Comparison of ENCODE assay signal across 18 cellular contexts in the genomic region with DNA sequence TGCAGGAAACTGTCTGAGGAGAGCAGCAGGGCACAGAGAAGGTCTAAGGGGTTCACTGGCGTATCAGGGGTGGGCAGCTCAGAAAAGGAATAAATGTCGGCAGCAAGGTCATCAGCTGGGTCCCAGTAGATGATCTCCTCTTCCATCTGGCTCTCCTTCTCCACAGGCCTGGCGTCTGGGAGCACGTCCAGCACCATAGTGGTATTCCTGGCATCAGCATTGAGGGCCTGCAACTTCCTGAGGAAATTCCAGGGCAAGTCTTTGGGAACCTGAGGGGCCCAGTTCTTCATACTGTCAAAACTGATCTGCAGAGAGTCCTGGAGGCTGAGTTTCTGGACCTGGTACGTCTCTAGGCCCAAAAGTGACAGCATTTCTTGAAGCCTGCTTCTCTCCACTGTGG. TPM values are rescaled to one million over a fixed set of nuclear protein-coding genes. Genes with fewer than 3 reads are reported as not detected.
DNase-seq lines count a peak whose midpoint lies in the region; ATAC-seq, FAIRE-seq and TF ChIP-seq lines count a peak whose summit lies in the region.
"Had no signal": no experiment of that assay in that cellular context is flagged by ENCODE, and none has a peak within 500 bp of the region (broad histone marks: within the 10 kb centered on the region; RNA-seq: fewer than 3 reads in every experiment).

No MANE protein-coding gene starts in this region.

- no peak overlapping the region for H3K23ac ChIP-seq in mesenchymal stem cell (ENCODE audit: low read length in 2 of 2)

- no peak overlapping the region for H3K4ac ChIP-seq in mesenchymal stem cell (ENCODE audit: low read depth in 1 of 2, low read length in 2 of 2)

- no peak overlapping the region for H3K18ac ChIP-seq in mesenchymal stem cell (ENCODE audit: low read depth in 1 of 2, low read length in 2 of 2)

- no peak overlapping the region for H2BK5ac ChIP-seq in mesenchymal stem cell (ENCODE audit: low read depth, low read length, poor library complexity, severe bottlenecking)

- H3K4me3 ChIP-seq in endothelial cell of umbilical vein (replicated peaks in 1 of 3; ENCODE audit: insufficient read depth in 1 of 3, low read depth in 1 of 3, low read length in 3 of 3) (peak overlapping the region in 1 of 3 experiments; percentile 4), mesenchymal stem cell (ENCODE audit: insufficient read depth in 1 of 2, low read depth in 1 of 2, low read length in 2 of 2) (peak overlapping the region in 1 of 2 experiments; percentile 21)
- H3K4me3 ChIP-seq: A549, colonic mucosa, SJCRH30, testis had no signal

- H3K27ac ChIP-seq in endothelial cell of umbilical vein (ENCODE audit: insufficient read depth, low read depth, low read length), result peak overlapping the region; percentile 58
- peak overlapping the region; percentile 72 for H3K27ac ChIP-seq in mesenchymal stem cell (ENCODE audit: low read length, poor library complexity, severe bottlenecking)
- H3K27ac ChIP-seq: A549, colonic mucosa, SJCRH30, testis had no signal

- H3K4me1 ChIP-seq in endothelial cell of umbilical vein (ENCODE audit: control insufficient read depth, extremely low read depth, insufficient read depth, low read length) (peaks cover 30% of the 10 kb centered on the region), mesenchymal stem cell (ENCODE audit: control insufficient read depth, insufficient read depth, low read depth, low read length) (peaks cover 9% of the 10 kb centered on the region)
- H3K4me1 ChIP-seq: Caco-2, colonic mucosa, testis had no signal

- H3K27me3 ChIP-seq in endothelial cell of umbilical vein (ENCODE audit: control insufficient read depth in 2 of 2, insufficient read depth in 2 of 2, low read length in 2 of 2) (no peaks in the 10 kb centered on the region), mesenchymal stem cell (ENCODE audit: control insufficient read depth in 1 of 2, insufficient read depth in 1 of 2, low read length in 2 of 2) (no peaks in the 10 kb centered on the region)
- H3K27me3 ChIP-seq: colonic mucosa, SJCRH30, testis had no signal

- H2BK120ac ChIP-seq in mesenchymal stem cell (ENCODE audit: low read depth, low read length), result no peak overlapping the region

- peak overlapping the region; percentile 94 for H2AK5ac ChIP-seq in mesenchymal stem cell (ENCODE audit: low read length, severe bottlenecking)

- no peaks in the 10 kb centered on the region for H3K9me1 ChIP-seq in endothelial cell of umbilical vein (replicated peaks; ENCODE audit: control insufficient read depth, extremely low read depth, insufficient read depth, low read length)

- H2AFZ ChIP-seq in endothelial cell of umbilical vein (ENCODE audit: low read depth, low read length) (no peak overlapping the region), mesenchymal stem cell (ENCODE audit: low read depth, low read length) (no peak overlapping the region)

- no peaks in the 10 kb centered on the region for H3K9me3 ChIP-seq in endothelial cell of umbilical vein (replicated peaks; ENCODE audit: control insufficient read depth, insufficient read depth, low read length)
- H3K9me3 ChIP-seq in mesenchymal stem cell (ENCODE audit: control insufficient read depth, low read length), result no peaks in the 10 kb centered on the region
- H3K9me3 ChIP-seq: A549, Caco-2, colonic mucosa, SJCRH30, testis had no signal

- dilution Hi-C loops in endothelial cell of umbilical vein (cut with MboI; ENCODE audit: extremely low pct_ligation_motif_present, low sequenced_read_pairs), result no loop called here

- H3K4me2 ChIP-seq in endothelial cell of umbilical vein (ENCODE audit: insufficient read depth, low read length) (peak overlapping the region; percentile 67), mesenchymal stem cell (ENCODE audit: low read length, poor library complexity, severe bottlenecking) (no peak overlapping the region)
- H3K4me2 ChIP-seq: A549 had no signal

- ATAC-seq in Right ventricle myocardium inferior (peak; percentile 25), HG03378 (IDR thresholded peaks at IDR 0.05; ENCODE audit: unreplicated experiment) (no peak)
- ATAC-seq: A549, natural killer cell had no signal

- H2BK15ac ChIP-seq in mesenchymal stem cell (ENCODE audit: low read depth, poor library complexity, severe bottlenecking), result no peak overlapping the region

- POLR2A ChIA-PET in endothelial cell of umbilical vein (lab: Charles Lee), result interaction anchor here (2.2 kb wide), 1 partner anchor 9 kb away, joined by 10 read pairs; a partner anchor contains a TSS

- no peak for DNase-seq in Right ventricle myocardium inferior (ENCODE audit: missing footprints)
- DNase-seq in cardiac septum (ENCODE audit: low spot score), result no peak
- peak; percentile 68 for DNase-seq in endothelial cell of umbilical vein (ENCODE audit: low read depth, low spot score)
- no peak for DNase-seq in mesenchymal stem cell
- DNase-seq in stimulated activated CD4-positive, alpha-beta T cell treated with anti-CD3 and anti-CD28 coated beads, Interleukin-2, amount 100 ng/mL, for 48 hours, result no peak
- DNase-seq in iPS-NIHi11 (ENCODE audit: low spot score), result no peak
- no peak for DNase-seq in MV-4-11 (lab: John Stamatoyannopoulos, UW)
- DNase-seq: activated naive CD4-positive, alpha-beta T cell treated with anti-CD3 and anti-CD28 coated beads, Interleukin-2, amount 50 U/mL, for 16 hours; Caco-2; colonic mucosa; kidney; natural killer cell; NCI-H187 treated with DMSO at 0.1 percent for 48 hours; SJCRH30; testis had no signal

- H3K36me3 ChIP-seq in endothelial cell of umbilical vein (ENCODE audit: control insufficient read depth in 2 of 2, extremely low read depth in 1 of 2, insufficient read depth in 2 of 2, low read length in 2 of 2) (peaks cover 0 to 20% of the 10 kb centered on the region in 2 experiments), mesenchymal stem cell (ENCODE audit: control insufficient read depth in 1 of 2, insufficient read depth in 2 of 2, low read depth in 1 of 2, low read length in 2 of 2) (peaks cover 56 to 79% of the 10 kb centered on the region in 2 experiments)

- no peak overlapping the region for H3K14ac ChIP-seq in mesenchymal stem cell (ENCODE audit: low read length in 2 of 2)

- CTCF ChIA-PET in endothelial cell of umbilical vein (lab: Charles Lee), result interaction anchor here (0.9 to 1.7 kb wide), 7 partner anchors 9 to 75 kb away, joined by 3 to 9 read pairs (median 4); a partner anchor contains a TSS

- intact Hi-C loops in Right ventricle myocardium inferior (cut with DNase I), result no loop called here
- intact Hi-C loops in cardiac septum (cut with DNase I), result no loop called here
- intact Hi-C loops in endothelial cell of umbilical vein (cut with micrococcal nuclease), result loop anchor here (1.0 to 2.0 kb wide), 2 partner anchors 47 to 76 kb away; a partner anchor contains a TSS

- WGBS in mesenchymal stem cell, result 80% methylated on average over 5 of the region's 5 CpGs

- no peak overlapping the region for H3K9ac ChIP-seq in endothelial cell of umbilical vein (replicated peaks; ENCODE audit: extremely low read depth, insufficient read depth, low read length)
- H3K9ac ChIP-seq in mesenchymal stem cell (ENCODE audit: low read length), result peak overlapping the region; percentile 66

- no peaks in the 10 kb centered on the region for H4K20me1 ChIP-seq in endothelial cell of umbilical vein (replicated peaks; ENCODE audit: control insufficient read depth, extremely low read depth, insufficient read depth, low read length)

- peak; percentile 92 for FAIRE-seq in endothelial cell of umbilical vein (lab: Jason Lieb, UNC)
- FAIRE-seq: A549, H54, kidney had no signal

- H4K91ac ChIP-seq in mesenchymal stem cell (ENCODE audit: low read length), result no peak overlapping the region

- peaks cover 6% of the 10 kb centered on the region for H3K79me2 ChIP-seq in endothelial cell of umbilical vein (ENCODE audit: control insufficient read depth, insufficient read depth, low read length)

- no peak for TF ChIP-seq POLR2A in endothelial cell of umbilical vein (IDR thresholded peaks at IDR 0.05; ENCODE audit: low read depth, low read length)

- no peak overlapping the region for H2BK12ac ChIP-seq in mesenchymal stem cell (ENCODE audit: low read length in 2 of 2)

- no TSS peak for BruUV-seq in endothelial cell of umbilical vein (replicated peaks; lab: Mats Ljungman, UMichigan)

- H3K79me1 ChIP-seq in mesenchymal stem cell (replicated peaks; ENCODE audit: low read length, poor library complexity, severe bottlenecking), result peaks cover 38% of the 10 kb centered on the region

- no peak for TF ChIP-seq CTCF in endothelial cell of umbilical vein (IDR thresholded peaks at IDR 0.05; ENCODE audit: extremely low read depth in 1 of 2, insufficient read depth in 1 of 2, low read depth in 1 of 2, low read length in 2 of 2)

- H4K8ac ChIP-seq in mesenchymal stem cell (ENCODE audit: low read length), result no peak overlapping the region

RNA-seq across cellular contexts. Expression of a gene that starts 9.6 kb away (rescaled TPM):
- total RNA-seq in Right ventricle myocardium inferior, result 193 TPM
- 101 TPM for total RNA-seq in cardiac septum
- 105 and 110 TPM in 2 replicates for total RNA-seq in endothelial cell of umbilical vein
- 279 and 293 TPM in 2 replicates for polyA plus RNA-seq in endothelial cell of umbilical vein
- 223 and 233 TPM in 2 replicates for polyA plus RNA-seq in endothelial cell of umbilical vein (2011; cell fraction: cytosol; rRNA removed)
- 60.7 and 64.6 TPM in 2 replicates for polyA plus RNA-seq in endothelial cell of umbilical vein (2011; cell fraction: nucleus; rRNA removed)
- polyA plus RNA-seq in endothelial cell of umbilical vein (2012), result 121 and 162 TPM in 2 replicates
- 51.2 and 58.2 TPM in 2 replicates for polyA minus RNA-seq in endothelial cell of umbilical vein
- polyA minus RNA-seq in endothelial cell of umbilical vein (2011; cell fraction: cytosol; rRNA and poly(A)+ RNA removed), result 166 TPM
- polyA minus RNA-seq in endothelial cell of umbilical vein (2011; cell fraction: nucleus; rRNA and poly(A)+ RNA removed), result 10.2 and 17.1 TPM in 2 replicates
- 167 TPM for polyA plus RNA-seq in mesenchymal stem cell (2013, experiment 1 of 2)
- 166 TPM for polyA plus RNA-seq in mesenchymal stem cell (2013, experiment 2 of 2)

RNA-seq across cellular contexts. Expression of a gene that starts 27.5 kb away (rescaled TPM):
- total RNA-seq in Right ventricle myocardium inferior, result 44.4 TPM
- total RNA-seq in cardiac septum, result 40.0 TPM
- 25.3 and 26.8 TPM in 2 replicates for total RNA-seq in endothelial cell of umbilical vein
- polyA plus RNA-seq in endothelial cell of umbilical vein, result 13.1 and 14.9 TPM in 2 replicates
- 16.3 and 22.6 TPM in 2 replicates for polyA plus RNA-seq in endothelial cell of umbilical vein (2011; cell fraction: cytosol; rRNA removed)
- 26.8 and 37.3 TPM in 2 replicates for polyA plus RNA-seq in endothelial cell of umbilical vein (2011; cell fraction: nucleus; rRNA removed)
- polyA plus RNA-seq in endothelial cell of umbilical vein (2012), result 11.4 and 14.0 TPM in 2 replicates
- polyA minus RNA-seq in endothelial cell of umbilical vein, result 35.7 and 40.4 TPM in 2 replicates
- 19.5 TPM for polyA minus RNA-seq in endothelial cell of umbilical vein (2011; cell fraction: cytosol; rRNA and poly(A)+ RNA removed)
- polyA minus RNA-seq in endothelial cell of umbilical vein (2011; cell fraction: nucleus; rRNA and poly(A)+ RNA removed), result 9.6 and 14.8 TPM in 2 replicates
- polyA plus RNA-seq in mesenchymal stem cell (2013, experiment 1 of 2), result 16.7 TPM
- polyA plus RNA-seq in mesenchymal stem cell (2013, experiment 2 of 2), result 16.2 TPM

RNA-seq across cellular contexts. Expression of a gene that starts 47.4 kb away (rescaled TPM):
- total RNA-seq in Right ventricle myocardium inferior, result 51.2 TPM
- total RNA-seq in cardiac septum, result 34.9 TPM
- 11.3 and 11.7 TPM in 2 replicates for total RNA-seq in endothelial cell of umbilical vein
- polyA plus RNA-seq in endothelial cell of umbilical vein, result 19.8 and 27.1 TPM in 2 replicates
- 16.2 and 16.8 TPM in 2 replicates for polyA plus RNA-seq in endothelial cell of umbilical vein (2011; cell fraction: cytosol; rRNA removed)
- 7.7 and 8.8 TPM in 2 replicates for polyA plus RNA-seq in endothelial cell of umbilical vein (2011; cell fraction: nucleus; rRNA removed)
- 8.6 and 15.3 TPM in 2 replicates for polyA plus RNA-seq in endothelial cell of umbilical vein (2012)
- 21.6 and 31.5 TPM in 2 replicates for polyA minus RNA-seq in endothelial cell of umbilical vein
- 16.7 TPM for polyA minus RNA-seq in endothelial cell of umbilical vein (2011; cell fraction: cytosol; rRNA and poly(A)+ RNA removed)
- polyA minus RNA-seq in endothelial cell of umbilical vein (2011; cell fraction: nucleus; rRNA and poly(A)+ RNA removed), result 4.5 and 7.1 TPM in 2 replicates
- 10.9 TPM for polyA plus RNA-seq in mesenchymal stem cell (2013, experiment 1 of 2)
- 9.9 TPM for polyA plus RNA-seq in mesenchymal stem cell (2013, experiment 2 of 2)
